1 cellular context compared by ENCODE assay signal in genomic region chr10:93707623-93708022, GRCh38.
TF ChIP-seq lines count a peak whose summit lies in the region.

No MANE protein-coding gene starts in this region.

TF ChIP-seq in GM12878, 131 proteins besides CTCF, POLR2A, EP300 and RAD21 (continued from another document):
- TF ChIP-seq CEBPB (IDR thresholded peaks at IDR 0.05; ENCODE audit: borderline replicate concordance in 1 of 2, low read depth in 2 of 2, low read length in 2 of 2): no peak
- TF ChIP-seq ZZZ3 (IDR thresholded peaks at IDR 0.05; ENCODE audit: control insufficient read depth, insufficient read length, low read depth): no peak
- TF ChIP-seq RUNX3 (IDR thresholded peaks at IDR 0.05; ENCODE audit: low read length): no peak
- no peak for TF ChIP-seq TCF7 (IDR thresholded peaks at IDR 0.05; ENCODE audit: borderline replicate concordance)
